Comparison of ENCODE assay signal across 18 cellular contexts in genomic region chr10:130884456-130884855, GRCh38.
"Had no signal": no experiment of that assay in that cellular context is flagged by ENCODE, and none has a peak within 500 bp of the region (broad histone marks: within the 10 kb centered on the region; RNA-seq: fewer than 3 reads in every experiment).

No MANE protein-coding gene starts in this region.

- H3K4me3 ChIP-seq: dorsolateral prefrontal cortex, lower lobe of right lung, pancreas, right lobe of liver, thoracic aorta, transverse colon, upper lobe of right lung, uterus had no signal

- H3K27me3 ChIP-seq: right lobe of liver, transverse colon, upper lobe of right lung, uterus had no signal

- H3K36me3 ChIP-seq: lower lobe of right lung, pancreas, right lobe of liver, thoracic aorta, transverse colon, upper lobe of right lung, uterus had no signal

- H3K27ac ChIP-seq: dorsolateral prefrontal cortex, lower lobe of right lung, pancreas, right lobe of liver, thoracic aorta, transverse colon, upper lobe of right lung, uterus had no signal

- DNase-seq: effector CD4-positive, alpha-beta T cell; hypothalamus; left ventricle myocardium superior; lower lobe of right lung; naive thymus-derived CD8-positive, alpha-beta T cell; nephron progenitor cell; occipital lobe; right lobe of liver; small intestine; stimulated activated CD4-positive, alpha-beta T cell treated with anti-CD3 and anti-CD28 coated beads, Interleukin-15, amount 100 ng/mL, for 24 hours; stimulated activated CD4-positive, alpha-beta T cell treated with anti-CD3 and anti-CD28 coated beads, Interleukin-2, amount 100 ng/mL, for 48 hours; stimulated activated naive B cell treated with anti-CD40 and anti-IgM and Interleukin-4, amounts not matched to agents 10 μg/mL and 1 μg/mL and 100 μg/mL, for 72 hours; transverse colon; upper lobe of right lung; uterus had no signal

- ATAC-seq: left ventricle myocardium superior; lower lobe of right lung; naive thymus-derived CD8-positive, alpha-beta T cell; stimulated activated naive B cell treated with anti-CD40 and anti-IgM and Interleukin-4, amounts not matched to agents 10 μg/mL and 1 μg/mL and 100 μg/mL, for 72 hours; upper lobe of right lung had no signal

- H3K9me3 ChIP-seq: lower lobe of right lung, pancreas, right lobe of liver, thoracic aorta, transverse colon, upper lobe of right lung, uterus had no signal

- H3K4me1 ChIP-seq: lower lobe of right lung, pancreas, right lobe of liver, transverse colon, upper lobe of right lung, uterus had no signal
